ENCODE assay signal across 8 cellular contexts in the genomic region with DNA sequence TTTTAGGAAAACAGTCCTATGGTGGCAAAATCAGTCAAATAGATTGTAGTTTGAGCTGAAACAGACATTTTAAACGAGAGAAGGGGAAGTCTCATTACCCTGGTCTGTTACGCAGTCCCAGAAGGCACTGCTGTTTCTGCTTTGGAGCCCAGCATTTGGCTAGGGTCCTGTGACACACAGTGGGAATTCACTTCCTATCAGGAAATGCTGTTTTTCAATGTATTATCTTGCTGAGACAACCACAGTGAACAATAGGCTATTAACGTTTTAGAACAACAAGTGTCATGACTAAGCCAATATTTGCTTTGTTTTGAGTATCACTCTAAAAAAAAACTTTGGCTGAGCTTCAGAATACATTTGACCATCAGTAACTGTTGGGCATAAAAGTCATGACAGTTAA.
DNase-seq lines count a peak whose midpoint lies in the region; ATAC-seq, FAIRE-seq and TF ChIP-seq lines count a peak whose summit lies in the region.

No MANE protein-coding gene starts in this region.

- H3K27ac Mint-ChIP-seq in astrocyte (ENCODE audit: unreplicated experiment): peak overlapping the region; percentile 21

- no peaks in the 10 kb centered on the region for H3K27me3 Mint-ChIP-seq in astrocyte (ENCODE audit: low read depth, unreplicated experiment)

- no peaks in the 10 kb centered on the region for H4K20me1 ChIP-seq in astrocyte (ENCODE audit: insufficient read depth, low read length)

- H3K79me2 ChIP-seq in astrocyte (ENCODE audit: insufficient read depth, low read length): peaks cover 40% of the 10 kb centered on the region

- H3K4me1 ChIP-seq in astrocyte (ENCODE audit: insufficient read depth, low read length): peaks cover 23% of the 10 kb centered on the region

- no peaks in the 10 kb centered on the region for H3K36me3 ChIP-seq in KOPT-K1 (ENCODE audit: insufficient read depth, low read length)
- H3K36me3 ChIP-seq in astrocyte (ENCODE audit: insufficient read depth, low read length): no peaks in the 10 kb centered on the region

- H2AFZ ChIP-seq in astrocyte (ENCODE audit: low read depth, low read length): no peak overlapping the region

- peaks cover 54% of the 10 kb centered on the region for H3K4me1 Mint-ChIP-seq in astrocyte (ENCODE audit: low read depth, unreplicated experiment)

- FAIRE-seq in astrocyte (lab: Jason Lieb, UNC): peak; percentile 78
- FAIRE-seq in urothelium cell line (lab: Jason Lieb, UNC): no peak
- FAIRE-seq in HTR-8/SVneo (lab: Jason Lieb, UNC): no peak

- peak overlapping the region; percentile 17 for H3K9ac ChIP-seq in astrocyte (ENCODE audit: low read length)

- H3K27me3 ChIP-seq in astrocyte (ENCODE audit: insufficient read depth, low read length): no peaks in the 10 kb centered on the region

- no peak for ATAC-seq in HG02870 (IDR thresholded peaks at IDR 0.05; ENCODE audit: unreplicated experiment)

- TF ChIP-seq CTCF in astrocyte (IDR thresholded peaks at IDR 0.05; ENCODE audit: insufficient read depth, low read depth, low read length): no peak

- DNase-seq in CD1c-positive myeloid dendritic cell (ENCODE audit: extremely low spot score) (peak; percentile 61), astrocyte (ENCODE audit: low read depth) (peak; percentile 70), left kidney (ENCODE audit: low read depth, low spot score) (peak; percentile 17), urothelium cell line (ENCODE audit: low spot score) (peak; percentile 44), islet precursor cell (no peak), HTR-8/SVneo (ENCODE audit: insufficient read length, low spot score) (no peak)

- no peaks in the 10 kb centered on the region for H3K9me3 Mint-ChIP-seq in astrocyte (ENCODE audit: unreplicated experiment)

- no peak overlapping the region for H3K4me3 ChIP-seq in astrocyte (ENCODE audit: insufficient read depth, low read depth, low read length)

- H3K36me3 Mint-ChIP-seq in astrocyte (ENCODE audit: low read depth, unreplicated experiment): peaks cover 6% of the 10 kb centered on the region

- H3K4me2 ChIP-seq in astrocyte (ENCODE audit: low read length): peak overlapping the region; percentile 38

- H3K9me3 ChIP-seq in KOPT-K1 (ENCODE audit: insufficient read depth, low read length, poor library complexity, severe bottlenecking) (no peaks in the 10 kb centered on the region), astrocyte (ENCODE audit: insufficient read depth, low read depth, low read length) (no peaks in the 10 kb centered on the region)

- H3K4me3 Mint-ChIP-seq in astrocyte (ENCODE audit: unreplicated experiment): no peak overlapping the region

- H3K27ac ChIP-seq in KOPT-K1 (ENCODE audit: low read depth, low read length, poor library complexity, severe bottlenecking) (peak overlapping the region; percentile 54), astrocyte (ENCODE audit: low read depth, low read length) (peak overlapping the region; percentile 60)

Comparison
In these comparisons a context has a peak if more than half of its experiments do, and no peak if none do; other contexts are left out.
1. DNase-seq: peak in CD1c-positive myeloid dendritic cell (single experiment), astrocyte (single experiment), left kidney (single experiment) and urothelium cell line (single experiment); none in islet precursor cell (single experiment) and HTR-8/SVneo (single experiment).